ENCODE assay signal across 18 cellular contexts in genomic region chr7:16267953-16268820, GRCh38.
"Had no signal": no experiment of that assay in that cellular context is flagged by ENCODE, and none has a peak within 500 bp of the region (broad histone marks: within the 10 kb centered on the region; RNA-seq: fewer than 3 reads in every experiment).

No MANE protein-coding gene starts in this region.

- H3K4me3 Mint-ChIP-seq: activated CD4-positive, alpha-beta memory T cell treated with anti-CD3 and anti-CD28 coated beads for 36 hours; activated CD4-positive, alpha-beta T cell treated with anti-CD3 and anti-CD28 coated beads, Interleukin-2, amount 10 ng/mL, durations not matched to agents 7 days and 5 days; activated naive CD8-positive, alpha-beta T cell; activated T-cell treated with anti-CD3 and anti-CD28 coated beads, Interleukin-2, amount 50 U/mL, for 4 hours; T-helper 1 cell treated with Interleukin-12 subunit alpha and Interleukin-12 subunit beta and Interleukin-4 antibody, amounts not matched to agents 30 μg/mL and 1 μg/mL, for 36 hours had no signal

- H3K36me3 ChIP-seq: brain microvascular endothelial cell had no signal

- H3K27me3 Mint-ChIP-seq: activated CD4-positive, alpha-beta memory T cell treated with anti-CD3 and anti-CD28 coated beads for 36 hours; activated CD4-positive, alpha-beta T cell treated with anti-CD3 and anti-CD28 coated beads, Interleukin-2, amount 10 ng/mL, durations not matched to agents 7 days and 5 days; activated naive CD8-positive, alpha-beta T cell had no signal

- DNase-seq: activated CD4-positive, alpha-beta memory T cell treated with anti-CD3 and anti-CD28 coated beads for 36 hours; activated CD4-positive, alpha-beta T cell treated with anti-CD3 and anti-CD28 coated beads, Interleukin-2, amount 10 ng/mL, durations not matched to agents 7 days and 5 days; activated CD4-positive, CD25-positive, alpha-beta regulatory T cell; activated CD8-positive, alpha-beta memory T cell treated with anti-CD3 and anti-CD28 coated beads for 24 hours; activated effector memory CD4-positive, alpha-beta T cell treated with anti-CD3 and anti-CD28 coated beads, Interleukin-2, amount 50 U/mL, for 16 hours; activated naive CD4-positive, alpha-beta T cell treated with Interleukin-2 at 50 U/mL for 16 hours; activated T-cell treated with anti-CD3 and anti-CD28 coated beads, Interleukin-2, amount 50 U/mL, for 4 hours; amygdala; caudate nucleus; NCI-H1436 treated with DMSO at 0.1 percent for 48 hours; NCI-H2081; SHP77 treated with DMSO at 0.1 percent for 48 hours had no signal

- H3K9me3 Mint-ChIP-seq: activated CD4-positive, alpha-beta memory T cell treated with anti-CD3 and anti-CD28 coated beads for 36 hours; activated CD4-positive, alpha-beta T cell treated with anti-CD3 and anti-CD28 coated beads, Interleukin-2, amount 10 ng/mL, durations not matched to agents 7 days and 5 days; activated T-cell treated with anti-CD3 and anti-CD28 coated beads, Interleukin-2, amount 50 U/mL, for 4 hours; T-helper 1 cell treated with Interleukin-12 subunit alpha and Interleukin-12 subunit beta and Interleukin-4 antibody, amounts not matched to agents 30 μg/mL and 1 μg/mL, for 36 hours had no signal

- H3K36me3 Mint-ChIP-seq: activated CD4-positive, alpha-beta memory T cell treated with anti-CD3 and anti-CD28 coated beads for 36 hours; activated naive CD8-positive, alpha-beta T cell had no signal

- H3K27ac Mint-ChIP-seq: activated CD4-positive, alpha-beta memory T cell treated with anti-CD3 and anti-CD28 coated beads for 36 hours; activated CD4-positive, alpha-beta T cell treated with anti-CD3 and anti-CD28 coated beads, Interleukin-2, amount 10 ng/mL, durations not matched to agents 7 days and 5 days; activated naive CD8-positive, alpha-beta T cell; T-helper 1 cell treated with Interleukin-12 subunit alpha and Interleukin-12 subunit beta and Interleukin-4 antibody, amounts not matched to agents 30 μg/mL and 1 μg/mL, for 36 hours had no signal

- H3K27ac ChIP-seq: brain microvascular endothelial cell, KMS-11, VCaP had no signal

- ATAC-seq: activated T-cell treated with anti-CD3 and anti-CD28 coated beads, Interleukin-2, amount 50 U/mL, for 4 hours had no signal

- H3K27me3 ChIP-seq: brain microvascular endothelial cell had no signal

- FAIRE-seq: TTC549 had no signal

- H3K4me1 Mint-ChIP-seq: activated CD4-positive, alpha-beta T cell treated with anti-CD3 and anti-CD28 coated beads, Interleukin-2, amount 10 ng/mL, durations not matched to agents 7 days and 5 days had no signal
